Comparison of ENCODE assay signal across 10 cellular contexts in the genomic region with DNA sequence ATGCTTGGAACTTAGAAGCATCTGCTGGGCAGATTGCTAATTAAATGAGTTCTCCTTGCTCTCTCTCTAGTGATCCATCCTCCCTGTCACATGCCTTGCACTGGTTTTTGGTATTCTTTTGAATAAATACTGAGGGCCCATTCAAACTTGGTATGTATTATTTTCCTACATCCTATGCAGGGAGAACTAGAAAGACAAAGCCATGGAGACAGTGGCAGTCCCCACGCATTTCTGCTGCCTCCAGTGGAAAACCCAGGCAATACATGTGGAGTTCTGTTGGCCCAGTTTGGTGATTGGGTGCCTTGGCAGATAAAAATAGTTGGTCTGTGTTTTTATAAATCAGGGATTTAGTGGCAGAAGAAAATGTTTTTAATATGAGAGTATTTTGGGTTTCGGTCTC.
A peak's percentile ranks its signal among the peaks of the same experiment; 100 is the strongest.
DNase-seq lines count a peak whose midpoint lies in the region; ATAC-seq, FAIRE-seq and TF ChIP-seq lines count a peak whose summit lies in the region.
"Had no signal": no experiment of that assay in that cellular context is flagged by ENCODE, and none has a peak within 500 bp of the region (broad histone marks: within the 10 kb centered on the region; RNA-seq: fewer than 3 reads in every experiment).

No MANE protein-coding gene starts in this region.

- DNase-seq in NAMALWA (ENCODE audit: low spot score) (peak; percentile 10), dermis blood vessel endothelial cell (peak; percentile 6), nephron progenitor cell (no peak), D721Med (ENCODE audit: insufficient read length, low spot score) (no peak)
- DNase-seq in effector CD8-positive, alpha-beta T cell (lab: John Stamatoyannopoulos, UW) = no peak
- DNase-seq: activated T-cell treated with anti-CD3 and anti-CD28 coated beads, Interleukin-2, amount 50 U/mL, for 24 hours; NCI-H2081 treated with DMSO at 0.1 percent for 48 hours; ovary had no signal

- H3K9me3 Mint-ChIP-seq in nephron progenitor cell = peaks cover 38% of the 10 kb centered on the region

- peaks cover 11% of the 10 kb centered on the region for H3K4me1 Mint-ChIP-seq in nephron progenitor cell

- no peak for FAIRE-seq in D721Med (lab: Jason Lieb, UNC)

- H3K27ac Mint-ChIP-seq in nephron progenitor cell = no peak overlapping the region
- H3K27ac Mint-ChIP-seq: activated T-cell treated with anti-CD3 and anti-CD28 coated beads, Interleukin-2, amount 50 U/mL, for 24 hours had no signal

- TF ChIP-seq CTCF in GM12874 (IDR thresholded peaks at IDR 0.05; ENCODE audit: insufficient read depth, low read depth, low read length) (peak; percentile 26; the same call in 1 of the 2 replicates), nephron progenitor cell (IDR thresholded peaks at IDR 0.05) (peak; percentile 9), D721Med (IDR thresholded peaks at IDR 0.05; ENCODE audit: insufficient read depth, missing control alignments) (no peak)

- no peak for ATAC-seq in HG02938 (IDR thresholded peaks at IDR 0.05; ENCODE audit: unreplicated experiment)

- no peaks in the 10 kb centered on the region for H3K27me3 Mint-ChIP-seq in nephron progenitor cell (ENCODE audit: low read depth, poor library complexity)
- H3K27me3 Mint-ChIP-seq: activated T-cell treated with anti-CD3 and anti-CD28 coated beads, Interleukin-2, amount 50 U/mL, for 24 hours had no signal

- peaks cover 78% of the 10 kb centered on the region for H3K36me3 Mint-ChIP-seq in nephron progenitor cell (ENCODE audit: low read depth)

- H3K4me3 Mint-ChIP-seq in nephron progenitor cell = no peak overlapping the region
- H3K4me3 Mint-ChIP-seq: activated T-cell treated with anti-CD3 and anti-CD28 coated beads, Interleukin-2, amount 50 U/mL, for 24 hours had no signal

Comparison
In these comparisons a context has a peak if more than half of its experiments do, and no peak if none do; other contexts are left out.
1. DNase-seq: peak in NAMALWA (single experiment) and dermis blood vessel endothelial cell (single experiment); none in nephron progenitor cell (single experiment), effector CD8-positive, alpha-beta T cell (single experiment) and D721Med (single experiment).